1 cellular context compared by ENCODE assay signal in genomic region chr13:59061621-59062020, GRCh38.
TF ChIP-seq lines count a peak whose summit lies in the region.

No MANE protein-coding gene starts in this region.

TF ChIP-seq in neural cell, 6 proteins besides CTCF, POLR2A, EP300 and RAD21 (continued from another document):
- TF ChIP-seq, protein P1, sequence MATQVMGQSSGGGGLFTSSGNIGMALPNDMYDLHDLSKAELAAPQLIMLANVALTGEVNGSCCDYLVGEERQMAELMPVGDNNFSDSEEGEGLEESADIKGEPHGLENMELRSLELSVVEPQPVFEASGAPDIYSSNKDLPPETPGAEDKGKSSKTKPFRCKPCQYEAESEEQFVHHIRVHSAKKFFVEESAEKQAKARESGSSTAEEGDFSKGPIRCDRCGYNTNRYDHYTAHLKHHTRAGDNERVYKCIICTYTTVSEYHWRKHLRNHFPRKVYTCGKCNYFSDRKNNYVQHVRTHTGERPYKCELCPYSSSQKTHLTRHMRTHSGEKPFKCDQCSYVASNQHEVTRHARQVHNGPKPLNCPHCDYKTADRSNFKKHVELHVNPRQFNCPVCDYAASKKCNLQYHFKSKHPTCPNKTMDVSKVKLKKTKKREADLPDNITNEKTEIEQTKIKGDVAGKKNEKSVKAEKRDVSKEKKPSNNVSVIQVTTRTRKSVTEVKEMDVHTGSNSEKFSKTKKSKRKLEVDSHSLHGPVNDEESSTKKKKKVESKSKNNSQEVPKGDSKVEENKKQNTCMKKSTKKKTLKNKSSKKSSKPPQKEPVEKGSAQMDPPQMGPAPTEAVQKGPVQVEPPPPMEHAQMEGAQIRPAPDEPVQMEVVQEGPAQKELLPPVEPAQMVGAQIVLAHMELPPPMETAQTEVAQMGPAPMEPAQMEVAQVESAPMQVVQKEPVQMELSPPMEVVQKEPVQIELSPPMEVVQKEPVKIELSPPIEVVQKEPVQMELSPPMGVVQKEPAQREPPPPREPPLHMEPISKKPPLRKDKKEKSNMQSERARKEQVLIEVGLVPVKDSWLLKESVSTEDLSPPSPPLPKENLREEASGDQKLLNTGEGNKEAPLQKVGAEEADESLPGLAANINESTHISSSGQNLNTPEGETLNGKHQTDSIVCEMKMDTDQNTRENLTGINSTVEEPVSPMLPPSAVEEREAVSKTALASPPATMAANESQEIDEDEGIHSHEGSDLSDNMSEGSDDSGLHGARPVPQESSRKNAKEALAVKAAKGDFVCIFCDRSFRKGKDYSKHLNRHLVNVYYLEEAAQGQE (IDR thresholded peaks at IDR 0.05; ENCODE audit: borderline replicate concordance) = no peak
- no peak for TF ChIP-seq SMC3 (conservative IDR thresholded peaks at IDR 0.05; ENCODE audit: poor library complexity)
- no peak for TF ChIP-seq MXI1 (conservative IDR thresholded peaks at IDR 0.05; ENCODE audit: poor library complexity, severe bottlenecking)
- TF ChIP-seq EZH2 (IDR thresholded peaks at IDR 0.05; ENCODE audit: borderline replicate concordance, insufficient read depth, low read length, poor library complexity, severe bottlenecking) = no peak
- no peak for TF ChIP-seq TAF1 (IDR thresholded peaks at IDR 0.05; ENCODE audit: low read depth)
TF ChIP-seq in neural cell: peak in this region for 0.
